In genomic region chr2:229794636-229795035, GRCh38 we compare ENCODE assay signal across 33 cellular contexts.
"Had no signal": no experiment of that assay in that cellular context is flagged by ENCODE, and none has a peak within 500 bp of the region (broad histone marks: within the 10 kb centered on the region; RNA-seq: fewer than 3 reads in every experiment).

No MANE protein-coding gene starts in this region.

- H3K36me3 ChIP-seq: breast epithelium had no signal

- H3K4me1 ChIP-seq: body of pancreas had no signal

- H3K4me3 ChIP-seq: adrenal gland, ascending aorta, body of pancreas, breast epithelium, cardiac muscle cell had no signal

- FAIRE-seq: astrocyte, bronchial epithelial cell had no signal

- H3K27ac ChIP-seq: adrenal gland, ascending aorta, body of pancreas, brain microvascular endothelial cell, breast epithelium, cardiac muscle cell had no signal

- H3K9me3 ChIP-seq: adrenal gland, ascending aorta, body of pancreas, breast epithelium had no signal

- H3K27me3 ChIP-seq: adrenal gland, ascending aorta, body of pancreas, brain microvascular endothelial cell, breast epithelium, cardiac muscle cell had no signal

- DNase-seq: activated effector memory CD4-positive, alpha-beta T cell treated with anti-CD3 and anti-CD28 coated beads, Interleukin-2, amount 50 U/mL, for 16 hours; activated effector memory CD4-positive, alpha-beta T cell treated with Interleukin-2 at 50 U/mL for 16 hours; activated gamma-delta T cell; activated gamma-delta T cell treated with Interleukin-2 at 50 U/mL for 16 hours; activated naive CD4-positive, alpha-beta T cell; activated naive CD4-positive, alpha-beta T cell treated with anti-CD3 and anti-CD28 coated beads for 36 hours; activated naive CD4-positive, alpha-beta T cell treated with anti-CD3 and anti-CD28 coated beads, Interleukin-2, amount 10 ng/mL, durations not matched to agents 7 days and 5 days; activated naive CD4-positive, alpha-beta T cell treated with anti-CD3 and anti-CD28 coated beads, Interleukin-2, amount 50 U/mL, for 16 hours; activated naive CD4-positive, alpha-beta T cell treated with Interleukin-2 at 50 U/mL for 16 hours; activated naive CD8-positive, alpha-beta T cell treated with anti-CD3 and anti-CD28 coated beads for 36 hours; activated naive CD8-positive, alpha-beta T cell treated with anti-CD3 and anti-CD28 coated beads, Interleukin-2, amount 10 ng/mL, durations not matched to agents 7 days and 5 days; activated naive CD8-positive, alpha-beta T cell treated with anti-CD3 and anti-CD28 coated beads, Interleukin-2, amount 50 U/mL, for 24 hours; activated T-cell treated with anti-CD3 and anti-CD28 coated beads, Interleukin-2, amount 50 U/mL, for 1 hour; activated T-cell treated with anti-CD3 and anti-CD28 coated beads, Interleukin-2, amount 50 U/mL, for 24 hours; activated T-cell treated with anti-CD3 and anti-CD28 coated beads, Interleukin-2, amount 50 U/mL, for 4 hours; activated T-cell treated with anti-CD3 and anti-CD28 coated beads, Interleukin-2, amount 50 U/mL, for 48 hours; activated T-cell treated with anti-CD3 and anti-CD28 coated beads, Interleukin-2, amount 50 U/mL, for 72 hours; amniotic stem cell; amygdala; anterior cingulate cortex; aorta; body of pancreas; brain microvascular endothelial cell; central memory CD4-positive, alpha-beta T cell; cerebellar nuclear complex had no signal

- ATAC-seq: activated naive CD4-positive, alpha-beta T cell treated with anti-CD3 and anti-CD28 coated beads, Interleukin-2, amount 50 U/mL, for 72 hours; activated naive CD8-positive, alpha-beta T cell treated with anti-CD3 and anti-CD28 coated beads, Interleukin-2, amount 50 U/mL, for 24 hours; activated T-cell treated with anti-CD3 and anti-CD28 coated beads, Interleukin-2, amount 50 U/mL, for 4 hours; activated T-cell treated with anti-CD3 and anti-CD28 coated beads, Interleukin-2, amount 50 U/mL, for 72 hours; activated T-helper 17 cell treated with anti-CD3 and anti-CD28 coated beads, Interleukin-2, amount 50 U/mL, for 72 hours; body of pancreas had no signal
